ENCODE assay signal across 19 cellular contexts in the genomic region with DNA sequence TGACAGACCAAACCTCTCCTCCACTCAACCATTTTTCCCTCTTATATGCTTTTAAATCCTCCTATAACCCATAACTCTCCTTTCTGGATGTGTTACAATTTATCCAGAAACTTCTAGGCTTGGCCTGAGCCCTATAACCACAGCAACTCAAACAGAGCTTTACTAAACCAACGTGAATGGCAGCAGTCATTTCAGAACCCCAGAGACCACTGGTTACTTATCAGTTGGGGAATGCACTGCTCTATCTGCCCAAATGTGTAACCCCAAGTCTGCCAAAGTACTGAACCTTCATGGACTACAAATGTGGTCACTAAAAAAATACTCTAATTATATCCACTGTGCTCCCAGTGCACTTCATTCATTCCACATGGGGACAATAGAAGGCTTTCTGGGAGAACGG. TPM values are rescaled to one million over a fixed set of nuclear protein-coding genes. Genes with fewer than 3 reads are reported as not detected.
A peak's percentile ranks its signal among the peaks of the same experiment; 100 is the strongest.
DNase-seq lines count a peak whose midpoint lies in the region; ATAC-seq and TF ChIP-seq lines count a peak whose summit lies in the region.
"Had no signal": no experiment of that assay in that cellular context is flagged by ENCODE, and none has a peak within 500 bp of the region (broad histone marks: within the 10 kb centered on the region; RNA-seq: fewer than 3 reads in every experiment).

No MANE protein-coding gene starts in this region.

- TF ChIP-seq CTCF in CD4-positive, alpha-beta T cell (IDR thresholded peaks at IDR 0.05) = no peak
- TF ChIP-seq CTCF in activated CD8-positive, alpha-beta T cell treated with anti-CD3 and anti-CD28 coated beads for 36 hours (IDR thresholded peaks at IDR 0.05) = no peak
- TF ChIP-seq CTCF in endodermal cell (conservative IDR thresholded peaks at IDR 0.05) = no peak

- H3K4me1 ChIP-seq in endodermal cell (ENCODE audit: control insufficient read depth, insufficient read depth, low read length) = no peaks in the 10 kb centered on the region
- H3K4me1 ChIP-seq in CD8-positive, alpha-beta memory T cell (ENCODE audit: insufficient read depth, low read length) = no peaks in the 10 kb centered on the region

- no peak for DNase-seq in activated T-cell treated with anti-CD3 and anti-CD28 coated beads, Interleukin-2, amount 50 U/mL, for 72 hours
- no peak for DNase-seq in activated T-cell treated with anti-CD3 and anti-CD28 coated beads, Interleukin-2, amount 50 U/mL, for 4 hours
- DNase-seq in CD4-positive, alpha-beta T cell = no peak
- DNase-seq in activated CD8-positive, alpha-beta T cell treated with anti-CD3 and anti-CD28 coated beads for 36 hours = no peak
- no peak for DNase-seq in endodermal cell
- DNase-seq in T1000 (lab: John Stamatoyannopoulos, UW) = no peak
- DNase-seq in CD8-positive, alpha-beta memory T cell = no peak
- DNase-seq: AML-193; CD4-positive, alpha-beta memory T cell; GF-D8; GOT3; HFFc6; KG1; NCI-H1092; NCI-H2227 treated with DMSO at 0.1 percent for 48 hours; NCI-H524 treated with DMSO at 0.1 percent for 48 hours; NK-92 treated with Interleukin-12 subunit alpha and Interleukin-12 subunit beta, amount 100 ng/mL, for 24 hours had no signal

- H3K36me3 Mint-ChIP-seq in activated T-cell treated with anti-CD3 and anti-CD28 coated beads, Interleukin-2, amount 50 U/mL, for 72 hours (ENCODE audit: insufficient read depth in 2 of 2) = peaks cover 7 to 37% of the 10 kb centered on the region in 2 donors
- H3K36me3 Mint-ChIP-seq in activated T-cell treated with anti-CD3 and anti-CD28 coated beads, Interleukin-2, amount 50 U/mL, for 4 hours (ENCODE audit: insufficient read depth) = peaks cover 34% of the 10 kb centered on the region
- H3K36me3 Mint-ChIP-seq in CD4-positive, alpha-beta T cell (ENCODE audit: low read depth) = peaks cover 75% of the 10 kb centered on the region
- H3K36me3 Mint-ChIP-seq in activated CD8-positive, alpha-beta T cell treated with anti-CD3 and anti-CD28 coated beads for 36 hours (ENCODE audit: low read depth) = peaks cover 43% of the 10 kb centered on the region
- peaks cover 75% of the 10 kb centered on the region for H3K36me3 Mint-ChIP-seq in endodermal cell (ENCODE audit: low read depth)
- H3K36me3 Mint-ChIP-seq in CD8-positive, alpha-beta memory T cell = peaks cover 0 to 77% (median 13%) of the 10 kb centered on the region in 3 donors

- H3K27me3 Mint-ChIP-seq in activated T-cell treated with anti-CD3 and anti-CD28 coated beads, Interleukin-2, amount 50 U/mL, for 72 hours (ENCODE audit: low read depth) = no peaks in the 10 kb centered on the region
- H3K27me3 Mint-ChIP-seq in activated T-cell treated with anti-CD3 and anti-CD28 coated beads, Interleukin-2, amount 50 U/mL, for 4 hours (ENCODE audit: low read depth) = no peaks in the 10 kb centered on the region
- H3K27me3 Mint-ChIP-seq in CD4-positive, alpha-beta T cell = no peaks in the 10 kb centered on the region
- H3K27me3 Mint-ChIP-seq in activated CD8-positive, alpha-beta T cell treated with anti-CD3 and anti-CD28 coated beads for 36 hours = no peaks in the 10 kb centered on the region
- no peaks in the 10 kb centered on the region for H3K27me3 Mint-ChIP-seq in endodermal cell (ENCODE audit: insufficient read depth)
- H3K27me3 Mint-ChIP-seq in CD8-positive, alpha-beta memory T cell = no peaks in the 10 kb centered on the region
- H3K27me3 Mint-ChIP-seq: CD4-positive, alpha-beta memory T cell had no signal

- H3K4me3 ChIP-seq in endodermal cell (ENCODE audit: low read length) = peak overlapping the region; percentile 54
- H3K4me3 ChIP-seq in CD8-positive, alpha-beta memory T cell (ENCODE audit: low read length) = no peak overlapping the region

- CTCF ChIA-PET in CD4-positive, alpha-beta T cell (lab: Charles Lee) = no interaction called here
- CTCF ChIA-PET in activated CD8-positive, alpha-beta T cell treated with anti-CD3 and anti-CD28 coated beads for 36 hours (lab: Charles Lee) = interaction anchor here (1.0 to 1.4 kb wide), 2 partner anchors 12 to 14 kb away, joined by 5 to 6 read pairs; no protein-coding TSS in a partner anchor
- CTCF ChIA-PET in CD8-positive, alpha-beta memory T cell (lab: Charles Lee) = interaction anchor here (0.8 kb wide), 1 partner anchor 20 kb away, joined by 3 read pairs; no protein-coding TSS in a partner anchor

- no peaks in the 10 kb centered on the region for H3K4me1 Mint-ChIP-seq in activated T-cell treated with anti-CD3 and anti-CD28 coated beads, Interleukin-2, amount 50 U/mL, for 72 hours (ENCODE audit: low read depth)
- no peaks in the 10 kb centered on the region for H3K4me1 Mint-ChIP-seq in activated T-cell treated with anti-CD3 and anti-CD28 coated beads, Interleukin-2, amount 50 U/mL, for 4 hours (ENCODE audit: low read depth)
- no peaks in the 10 kb centered on the region for H3K4me1 Mint-ChIP-seq in CD4-positive, alpha-beta T cell (ENCODE audit: low read depth)
- H3K4me1 Mint-ChIP-seq in activated CD8-positive, alpha-beta T cell treated with anti-CD3 and anti-CD28 coated beads for 36 hours (ENCODE audit: low read depth) = no peaks in the 10 kb centered on the region
- peaks cover 13% of the 10 kb centered on the region for H3K4me1 Mint-ChIP-seq in endodermal cell
- no peaks in the 10 kb centered on the region for H3K4me1 Mint-ChIP-seq in CD8-positive, alpha-beta memory T cell
- H3K4me1 Mint-ChIP-seq: CD4-positive, alpha-beta memory T cell had no signal

- H3K27ac Mint-ChIP-seq in activated T-cell treated with anti-CD3 and anti-CD28 coated beads, Interleukin-2, amount 50 U/mL, for 72 hours = peak overlapping the region; percentile 22
- peak overlapping the region; percentile 21 for H3K27ac Mint-ChIP-seq in CD4-positive, alpha-beta T cell
- peak overlapping the region; percentile 70 for H3K27ac Mint-ChIP-seq in activated CD8-positive, alpha-beta T cell treated with anti-CD3 and anti-CD28 coated beads for 36 hours
- H3K27ac Mint-ChIP-seq in endodermal cell = peak overlapping the region; percentile 71
- peak overlapping the region in 3 of 8 donors; percentile 3 to 51 (median 26) for H3K27ac Mint-ChIP-seq in CD8-positive, alpha-beta memory T cell
- H3K27ac Mint-ChIP-seq: HFFc6 had no signal

- H3K9me3 Mint-ChIP-seq in activated T-cell treated with anti-CD3 and anti-CD28 coated beads, Interleukin-2, amount 50 U/mL, for 72 hours = no peaks in the 10 kb centered on the region
- H3K9me3 Mint-ChIP-seq in activated T-cell treated with anti-CD3 and anti-CD28 coated beads, Interleukin-2, amount 50 U/mL, for 4 hours = no peaks in the 10 kb centered on the region
- H3K9me3 Mint-ChIP-seq in CD4-positive, alpha-beta T cell = no peaks in the 10 kb centered on the region
- H3K9me3 Mint-ChIP-seq in activated CD8-positive, alpha-beta T cell treated with anti-CD3 and anti-CD28 coated beads for 36 hours = no peaks in the 10 kb centered on the region
- H3K9me3 Mint-ChIP-seq in endodermal cell = no peaks in the 10 kb centered on the region
- no peaks in the 10 kb centered on the region for H3K9me3 Mint-ChIP-seq in CD8-positive, alpha-beta memory T cell
- H3K9me3 Mint-ChIP-seq: CD4-positive, alpha-beta memory T cell; HFFc6 had no signal

- H3K27me3 ChIP-seq in CD4-positive, alpha-beta T cell (ENCODE audit: control insufficient read depth, insufficient read depth, low read length) = no peaks in the 10 kb centered on the region
- H3K27me3 ChIP-seq in endodermal cell (ENCODE audit: control insufficient read depth, insufficient read depth, low read length, poor library complexity, severe bottlenecking) = no peaks in the 10 kb centered on the region
- no peaks in the 10 kb centered on the region for H3K27me3 ChIP-seq in CD8-positive, alpha-beta memory T cell (ENCODE audit: insufficient read depth, low read length, poor library complexity, severe bottlenecking)

- 80 to 89% methylated on average over 1 to 2 of the region's 2 CpGs for WGBS in endodermal cell (ENCODE audit: insufficient coverage in 1 of 2, insufficient read length in 1 of 2), 2 experiments

- no peak overlapping the region for H3K27ac ChIP-seq in CD4-positive, alpha-beta T cell (ENCODE audit: low read depth, low read length)
- peak overlapping the region; percentile 15 for H3K27ac ChIP-seq in endodermal cell (ENCODE audit: low read depth, low read length)
- H3K27ac ChIP-seq in CD8-positive, alpha-beta memory T cell (ENCODE audit: low read depth, low read length) = no peak overlapping the region
- H3K27ac ChIP-seq: RWPE1 had no signal

- H3K36me3 ChIP-seq in endodermal cell (ENCODE audit: control insufficient read depth, insufficient read depth, low read length) = peaks cover 79% of the 10 kb centered on the region
- H3K36me3 ChIP-seq in CD8-positive, alpha-beta memory T cell (ENCODE audit: insufficient read depth, low read length) = peaks cover 32% of the 10 kb centered on the region

- no peaks in the 10 kb centered on the region for H3K9me3 ChIP-seq in CD4-positive, alpha-beta T cell (ENCODE audit: control insufficient read depth, low read length)
- H3K9me3 ChIP-seq in endodermal cell (ENCODE audit: control insufficient read depth, low read length) = no peaks in the 10 kb centered on the region
- no peaks in the 10 kb centered on the region for H3K9me3 ChIP-seq in CD8-positive, alpha-beta memory T cell (ENCODE audit: low read length)

- POLR2A ChIA-PET in CD4-positive, alpha-beta T cell (lab: Charles Lee) = no interaction called here
- POLR2A ChIA-PET in activated CD8-positive, alpha-beta T cell treated with anti-CD3 and anti-CD28 coated beads for 36 hours (lab: Charles Lee) = interaction anchor here (1.1 to 1.2 kb wide), 2 partner anchors 9 to 52 kb away, joined by 3 read pairs; no protein-coding TSS in a partner anchor
- POLR2A ChIA-PET in CD8-positive, alpha-beta memory T cell (lab: Charles Lee) = no interaction called here

- H3K9ac ChIP-seq in endodermal cell (ENCODE audit: extremely low read depth, low read length, poor library complexity, severe bottlenecking) = peak overlapping the region; percentile 24

- ATAC-seq in activated T-cell treated with anti-CD3 and anti-CD28 coated beads, Interleukin-2, amount 50 U/mL, for 72 hours (replicated peaks in 1 of 2) = peak; percentile 40 to 76
- no peak for ATAC-seq in activated T-cell treated with anti-CD3 and anti-CD28 coated beads, Interleukin-2, amount 50 U/mL, for 4 hours
- ATAC-seq in CD4-positive, alpha-beta T cell (ENCODE audit: poor library complexity) = no peak
- no peak for ATAC-seq in activated CD8-positive, alpha-beta T cell treated with anti-CD3 and anti-CD28 coated beads for 36 hours
- no peak for ATAC-seq in HG03025 (IDR thresholded peaks at IDR 0.05; ENCODE audit: low FRiP score, unreplicated experiment)

- no peak overlapping the region for H3K4me3 Mint-ChIP-seq in activated T-cell treated with anti-CD3 and anti-CD28 coated beads, Interleukin-2, amount 50 U/mL, for 72 hours
- H3K4me3 Mint-ChIP-seq in activated T-cell treated with anti-CD3 and anti-CD28 coated beads, Interleukin-2, amount 50 U/mL, for 4 hours = no peak overlapping the region
- no peak overlapping the region for H3K4me3 Mint-ChIP-seq in CD4-positive, alpha-beta T cell
- H3K4me3 Mint-ChIP-seq in activated CD8-positive, alpha-beta T cell treated with anti-CD3 and anti-CD28 coated beads for 36 hours = no peak overlapping the region
- no peak overlapping the region for H3K4me3 Mint-ChIP-seq in endodermal cell
- H3K4me3 Mint-ChIP-seq in CD8-positive, alpha-beta memory T cell = no peak overlapping the region
- H3K4me3 Mint-ChIP-seq: CD4-positive, alpha-beta memory T cell; HFFc6 had no signal

- intact Hi-C loops in CD4-positive, alpha-beta T cell (cut with DNase I, micrococcal nuclease) = no loop called here
- intact Hi-C loops in activated CD8-positive, alpha-beta T cell treated with anti-CD3 and anti-CD28 coated beads for 36 hours (cut with micrococcal nuclease) = no loop called here

RNA-seq across cellular contexts. Expression of a gene that starts 42.0 kb away (rescaled TPM):
- 10 to 100 TPM; 36.3 to 47.0 TPM for total RNA-seq in activated T-cell treated with anti-CD3 and anti-CD28 coated beads, Interleukin-2, amount 50 U/mL, for 72 hours
- total RNA-seq in activated T-cell treated with anti-CD3 and anti-CD28 coated beads, Interleukin-2, amount 50 U/mL, for 4 hours = 10 to 100 TPM; 60.1 to 67.5 (median 60.5) TPM
- total RNA-seq in CD4-positive, alpha-beta T cell = 10 to 100 TPM; 31.1 to 34.6 TPM
- total RNA-seq in activated CD8-positive, alpha-beta T cell treated with anti-CD3 and anti-CD28 coated beads for 36 hours = 10 to 100 TPM; 46.0 to 48.3 TPM
- total RNA-seq in endodermal cell = 10 to 100 TPM; 34.2 to 36.3 TPM
- polyA plus RNA-seq in endodermal cell (2013, experiment 1 of 2) = 23.2 TPM
- polyA plus RNA-seq in endodermal cell (2013, experiment 2 of 2) = 20.1 TPM
- total RNA-seq in CD8-positive, alpha-beta memory T cell = 10 to 100 TPM; 39.0 to 41.5 TPM
- 18.4 TPM for polyA plus RNA-seq in CD8-positive, alpha-beta memory T cell

RNA-seq across cellular contexts. Expression of a gene that starts 53.3 kb away (rescaled TPM):
- total RNA-seq in activated T-cell treated with anti-CD3 and anti-CD28 coated beads, Interleukin-2, amount 50 U/mL, for 72 hours = 100 to 1,000 TPM; 145 to 154 TPM
- total RNA-seq in activated T-cell treated with anti-CD3 and anti-CD28 coated beads, Interleukin-2, amount 50 U/mL, for 4 hours = 10 to 100 TPM; 60.5 to 78.5 (median 75.8) TPM
- 100 to 1,000 TPM; 109 to 117 TPM for total RNA-seq in CD4-positive, alpha-beta T cell
- 10 to 100 TPM; 82.9 to 83.7 TPM for total RNA-seq in activated CD8-positive, alpha-beta T cell treated with anti-CD3 and anti-CD28 coated beads for 36 hours
- total RNA-seq in endodermal cell = 100 to 1,000 TPM; 152 to 183 TPM
- 87.4 TPM for polyA plus RNA-seq in endodermal cell (2013, experiment 1 of 2)
- polyA plus RNA-seq in endodermal cell (2013, experiment 2 of 2) = 77.3 TPM
- 10 to 100 TPM; 87.4 to 88.0 TPM for total RNA-seq in CD8-positive, alpha-beta memory T cell
- polyA plus RNA-seq in CD8-positive, alpha-beta memory T cell = 188 TPM

RNA-seq across cellular contexts. Expression of a gene that starts 53.6 kb away (rescaled TPM):
- 10 to 100 TPM; 19.4 to 21.0 TPM for total RNA-seq in activated T-cell treated with anti-CD3 and anti-CD28 coated beads, Interleukin-2, amount 50 U/mL, for 72 hours
- 1 to 10 TPM; 3.6 to 5.8 (median 4.7) TPM for total RNA-seq in activated T-cell treated with anti-CD3 and anti-CD28 coated beads, Interleukin-2, amount 50 U/mL, for 4 hours
- total RNA-seq in CD4-positive, alpha-beta T cell = 10 to 100 TPM; 12.7 to 12.8 TPM
- total RNA-seq in activated CD8-positive, alpha-beta T cell treated with anti-CD3 and anti-CD28 coated beads for 36 hours = 10 to 100 TPM; 13.8 to 16.3 TPM
- 10 to 100 TPM; 13.1 to 17.0 TPM for total RNA-seq in endodermal cell
- polyA plus RNA-seq in endodermal cell (2013, experiment 1 of 2) = 19.4 TPM
- 13.7 TPM for polyA plus RNA-seq in endodermal cell (2013, experiment 2 of 2)
- total RNA-seq in CD8-positive, alpha-beta memory T cell = 10 to 100 TPM; 13.1 to 13.7 TPM
- 28.4 TPM for polyA plus RNA-seq in CD8-positive, alpha-beta memory T cell

RNA-seq across cellular contexts. Expression of a gene that starts 58.8 kb away (rescaled TPM):
- total RNA-seq in activated T-cell treated with anti-CD3 and anti-CD28 coated beads, Interleukin-2, amount 50 U/mL, for 72 hours = 10 to 100 TPM; 57.7 to 64.2 TPM
- total RNA-seq in activated T-cell treated with anti-CD3 and anti-CD28 coated beads, Interleukin-2, amount 50 U/mL, for 4 hours = 10 to 100 TPM; 47.1 to 52.3 (median 49.4) TPM
- 10 to 100 TPM; 19.6 to 20.4 TPM for total RNA-seq in CD4-positive, alpha-beta T cell
- 10 to 100 TPM; 34.6 to 35.8 TPM for total RNA-seq in activated CD8-positive, alpha-beta T cell treated with anti-CD3 and anti-CD28 coated beads for 36 hours
- total RNA-seq in endodermal cell = 10 to 100 TPM; 25.2 to 28.9 TPM
- 37.6 TPM for polyA plus RNA-seq in endodermal cell (2013, experiment 1 of 2)
- polyA plus RNA-seq in endodermal cell (2013, experiment 2 of 2) = 32.3 TPM
- 10 to 100 TPM; 34.5 TPM for total RNA-seq in CD8-positive, alpha-beta memory T cell
- polyA plus RNA-seq in CD8-positive, alpha-beta memory T cell = 55.6 TPM

Comparison
In these comparisons a context has a peak if more than half of its experiments do, and no peak if none do; other contexts are left out.
1. ATAC-seq: peak in activated T-cell treated with anti-CD3 and anti-CD28 coated beads, Interleukin-2, amount 50 U/mL, for 72 hours (2 of 2); none in activated T-cell treated with anti-CD3 and anti-CD28 coated beads, Interleukin-2, amount 50 U/mL, for 4 hours (0 of 2), CD4-positive, alpha-beta T cell (single experiment), activated CD8-positive, alpha-beta T cell treated with anti-CD3 and anti-CD28 coated beads for 36 hours (single experiment) and HG03025 (single experiment).